Comparison of ENCODE assay signal across 29 cellular contexts in the genomic region with DNA sequence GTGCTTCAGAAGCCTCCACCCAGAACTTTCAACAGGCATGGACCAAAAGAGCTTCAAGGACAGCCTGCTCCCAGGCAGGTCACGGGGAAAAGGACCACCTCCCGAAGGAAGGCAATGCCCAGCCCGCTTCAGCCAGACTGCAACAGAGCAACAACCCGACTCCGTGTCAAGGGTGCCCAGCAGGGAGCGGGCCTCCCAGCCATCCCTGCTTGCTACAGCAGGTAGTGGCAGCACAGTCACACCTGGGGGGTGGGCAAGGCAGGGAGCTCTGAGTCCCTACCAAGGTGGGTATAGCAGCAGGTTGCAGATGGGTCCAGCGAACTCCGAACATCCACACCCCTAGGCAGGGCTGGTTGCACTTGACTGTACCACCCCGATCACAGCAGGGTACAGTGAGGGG.
"Had no signal": no experiment of that assay in that cellular context is flagged by ENCODE, and none has a peak within 500 bp of the region (broad histone marks: within the 10 kb centered on the region; RNA-seq: fewer than 3 reads in every experiment).

No MANE protein-coding gene starts in this region.

- H3K27me3 Mint-ChIP-seq: dendritic cell treated with granulocyte-macrophage colony-stimulating factor and Interleukin-4, amounts not matched to agents 40 ng/mL and 50 ng/mL, for 4 days; effector memory CD8-positive, alpha-beta T cell had no signal

- H3K9me3 Mint-ChIP-seq: effector memory CD8-positive, alpha-beta T cell; endodermal cell had no signal

- H3K4me3 Mint-ChIP-seq: dendritic cell treated with granulocyte-macrophage colony-stimulating factor and Interleukin-4, amounts not matched to agents 40 ng/mL and 50 ng/mL, for 4 days; effector memory CD8-positive, alpha-beta T cell; endodermal cell; mesothelial cell of epicardium had no signal

- H3K4me1 ChIP-seq: colonic mucosa, esophagus squamous epithelium, gastrocnemius medialis, heart right ventricle, left ventricle myocardium inferior, lower lobe of right lung had no signal

- H3K4me3 ChIP-seq: colonic mucosa, esophagus squamous epithelium, gastrocnemius medialis, heart right ventricle, left ventricle myocardium inferior, lower lobe of right lung, mucosa of descending colon had no signal

- H3K4me1 Mint-ChIP-seq: endodermal cell had no signal

- ATAC-seq: effector memory CD8-positive, alpha-beta T cell; esophagus mucosa; gastrocnemius medialis; heart right ventricle; left colon; left lobe of liver; lower lobe of right lung; mucosa of descending colon had no signal

- H3K27me3 ChIP-seq: colonic mucosa, esophagus squamous epithelium, gastrocnemius medialis, heart right ventricle had no signal

- DNase-seq: cerebellar nuclear complex; colonic mucosa; cortex of kidney; effector CD8-positive, alpha-beta T cell; effector memory CD8-positive, alpha-beta T cell; endodermal cell; erythroblast; esophagus squamous epithelium; foreskin fibroblast; foreskin melanocyte; gastrocnemius medialis; glutamatergic neuron; head of caudate nucleus; heart right ventricle; hippocampal formation; kidney glomerular epithelial cell; left colon; left ventricle myocardium inferior; lower lobe of right lung; mesenchymal stem cell; mucosa of descending colon had no signal

- H3K36me3 Mint-ChIP-seq: mesothelial cell of epicardium had no signal

- H3K9me3 ChIP-seq: colonic mucosa, esophagus squamous epithelium, gastrocnemius medialis, left ventricle myocardium inferior, lower lobe of right lung had no signal

- H3K36me3 ChIP-seq: colonic mucosa, esophagus squamous epithelium, gastrocnemius medialis, heart right ventricle, left ventricle myocardium inferior, lower lobe of right lung had no signal

- H3K27ac ChIP-seq: colonic mucosa, epithelial cell of prostate, esophagus squamous epithelium, gastrocnemius medialis, heart right ventricle, left ventricle myocardium inferior, lower lobe of right lung had no signal

- H3K27ac Mint-ChIP-seq: dendritic cell treated with granulocyte-macrophage colony-stimulating factor and Interleukin-4, amounts not matched to agents 40 ng/mL and 50 ng/mL, for 4 days; effector memory CD8-positive, alpha-beta T cell; endodermal cell; mesothelial cell of epicardium had no signal

- FAIRE-seq: endometrium, islet of Langerhans, keratinocyte had no signal
